Comparison of ENCODE assay signal across 7 cellular contexts in the genomic region with DNA sequence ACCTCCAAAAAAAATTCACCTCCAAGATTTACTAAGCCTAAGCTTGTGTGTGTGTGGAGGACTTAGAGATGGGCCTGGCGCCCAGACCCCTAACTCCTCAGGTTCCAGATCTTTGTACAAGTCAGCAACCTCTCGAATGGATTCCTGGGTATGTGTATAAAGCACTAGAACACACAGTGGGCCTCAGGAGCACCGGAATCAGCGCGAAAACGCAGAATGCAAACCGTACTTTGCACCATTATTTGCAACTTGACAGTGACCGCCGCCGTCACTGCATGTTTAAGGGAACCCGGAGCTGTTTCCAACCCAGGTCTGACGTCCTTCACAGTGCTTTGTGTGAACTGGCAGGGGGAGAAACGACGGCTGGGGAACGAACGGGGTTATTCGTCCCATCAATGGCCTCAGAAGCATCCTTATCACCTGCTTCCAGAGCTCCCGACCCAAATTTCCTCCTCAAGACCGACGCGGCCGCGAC. TPM values are rescaled to one million over a fixed set of nuclear protein-coding genes. Genes with fewer than 3 reads are reported as not detected.
A peak's percentile ranks its signal among the peaks of the same experiment; 100 is the strongest.
DNase-seq lines count a peak whose midpoint lies in the region; ATAC-seq, FAIRE-seq and TF ChIP-seq lines count a peak whose summit lies in the region.

No MANE protein-coding gene starts in this region.

- H2AFZ ChIP-seq in keratinocyte (ENCODE audit: control insufficient read depth, low read length), result peak overlapping the region; percentile 83

- peaks cover 52% of the 10 kb centered on the region for H3K9me3 ChIP-seq in HUES48 (ENCODE audit: control insufficient read depth, insufficient read depth, low read length)
- peaks cover 16% of the 10 kb centered on the region for H3K9me3 ChIP-seq in keratinocyte (ENCODE audit: control insufficient read depth, low read depth, low read length)
- H3K9me3 ChIP-seq in stomach smooth muscle (ENCODE audit: control insufficient read depth in 2 of 2, low read length in 2 of 2), result peaks cover 18 to 23% of the 10 kb centered on the region in 2 donors

- in situ Hi-C loops in astrocyte of the spinal cord (cut with HindIII; ENCODE audit: low sequenced_read_pairs), result no loop called here

- H3K27ac ChIP-seq in HUES48 (ENCODE audit: low read depth, low read length), result peak overlapping the region; percentile 91
- peak overlapping the region; percentile 82 for H3K27ac ChIP-seq in keratinocyte (ENCODE audit: control insufficient read depth, insufficient read depth, low read length)
- H3K27ac ChIP-seq in stomach smooth muscle (ENCODE audit: low read length), result peak overlapping the region; percentile 71

- no peaks in the 10 kb centered on the region for H3K9me1 ChIP-seq in keratinocyte (ENCODE audit: control insufficient read depth, extremely low read depth, insufficient read depth, low read length)

- TF ChIP-seq POLR2A in GM18505 (IDR thresholded peaks at IDR 0.05; ENCODE audit: borderline replicate concordance, extremely low read depth, insufficient read depth, insufficient read length), result no peak

- H3K4me1 ChIP-seq in HUES48 (ENCODE audit: control insufficient read depth, insufficient read depth, low read length), result peaks cover 5% of the 10 kb centered on the region; the same call in 1 of the 2 replicates
- peaks cover 16% of the 10 kb centered on the region for H3K4me1 ChIP-seq in keratinocyte (ENCODE audit: control insufficient read depth, extremely low read depth, insufficient read depth, low read length)
- peaks cover 24% of the 10 kb centered on the region for H3K4me1 ChIP-seq in stomach smooth muscle (ENCODE audit: control insufficient read depth, insufficient read depth, low read length)

- FAIRE-seq in keratinocyte (lab: Jason Lieb, UNC), result no peak

- ATAC-seq in GM18505 (IDR thresholded peaks at IDR 0.05; ENCODE audit: unreplicated experiment) (peak; percentile 15), HG02970 (IDR thresholded peaks at IDR 0.05; ENCODE audit: low FRiP score, unreplicated experiment) (no peak)

- H3K9ac ChIP-seq in HUES48 (ENCODE audit: low read depth, low read length) (peak overlapping the region; percentile 97), keratinocyte (ENCODE audit: control insufficient read depth, extremely low read depth, insufficient read depth, low read length) (peak overlapping the region; percentile 89), stomach smooth muscle (ENCODE audit: low read length in 2 of 2) (peak overlapping the region; percentile 81 to 95)

- H3K4me3 ChIP-seq in HUES48 (ENCODE audit: low read depth, low read length) (peak overlapping the region; percentile 83), astrocyte of the spinal cord (ENCODE audit: low read depth, low read length) (peak overlapping the region; percentile 82), keratinocyte (ENCODE audit: control insufficient read depth in 2 of 3, extremely low read depth in 1 of 3, insufficient read depth in 2 of 3, low read depth in 1 of 3, low read length in 3 of 3) (peak overlapping the region; percentile 94 to 97 (median 95)), stomach smooth muscle (ENCODE audit: low read length in 2 of 2) (peak overlapping the region; percentile 91 to 94)

- H3K36me3 ChIP-seq in HUES48 (ENCODE audit: control insufficient read depth, insufficient read depth, low read length) (peaks cover 65% of the 10 kb centered on the region), keratinocyte (ENCODE audit: control insufficient read depth in 2 of 2, extremely low read depth in 1 of 2, insufficient read depth in 2 of 2, low read length in 2 of 2) (peaks cover 19 to 30% of the 10 kb centered on the region in 2 experiments), stomach smooth muscle (ENCODE audit: control insufficient read depth in 2 of 2, insufficient read depth in 2 of 2, low read length in 2 of 2) (peaks cover 50 to 53% of the 10 kb centered on the region in 2 donors)

- DNase-seq in astrocyte of the spinal cord (ENCODE audit: low read depth, low spot score) (peak; percentile 17), keratinocyte (ENCODE audit: low read depth, low spot score) (no peak), NCI-H1048 (lab: John Stamatoyannopoulos, UW) (no peak)

- H3K79me2 ChIP-seq in keratinocyte (ENCODE audit: control insufficient read depth, insufficient read depth, low read length), result peaks cover 44% of the 10 kb centered on the region

- dilution Hi-C loops in keratinocyte (cut with MboI; ENCODE audit: extremely low pct_ligation_motif_present, low sequenced_read_pairs), result no loop called here

- H4K20me1 ChIP-seq in keratinocyte (ENCODE audit: control insufficient read depth, extremely low read depth, insufficient read depth, low read length), result no peaks in the 10 kb centered on the region

- H3K27me3 ChIP-seq in HUES48 (ENCODE audit: control insufficient read depth, insufficient read depth, low read length) (no peaks in the 10 kb centered on the region), keratinocyte (ENCODE audit: control insufficient read depth, extremely low read depth, insufficient read depth, low read length) (no peaks in the 10 kb centered on the region), stomach smooth muscle (ENCODE audit: control insufficient read depth in 1 of 2, insufficient read depth in 2 of 2, low read length in 2 of 2) (no peaks in the 10 kb centered on the region)

- H3K4me2 ChIP-seq in keratinocyte (ENCODE audit: control insufficient read depth, extremely low read depth, insufficient read depth, low read depth, low read length), result peak overlapping the region; percentile 98

- TF ChIP-seq CTCF in astrocyte of the spinal cord (IDR thresholded peaks at IDR 0.05; ENCODE audit: low read depth, low read length) (no peak), keratinocyte (optimal IDR thresholded peaks at IDR 0.05 in 1 of 3, IDR thresholded peaks at IDR 0.05 in 1 of 3, conservative IDR thresholded peaks at IDR 0.05 in 1 of 3; ENCODE audit: extremely low read depth in 1 of 3, insufficient read depth in 2 of 3, low read length in 3 of 3) (no peak)

RNA-seq across cellular contexts. Expression of gene ZNF606, which starts 0.7 kb away (rescaled TPM):
- 2.8 to 3.5 TPM (median 3.5 TPM) in 3 replicates for polyA plus RNA-seq in keratinocyte
- polyA plus RNA-seq in keratinocyte (2011; ENCODE audit: low read depth), result 2.4 TPM
- polyA plus RNA-seq in keratinocyte (2011; cell fraction: cytosol; rRNA removed), result 1.2 and 2.1 TPM in 2 replicates
- 10.4 and 10.5 TPM in 2 replicates for polyA plus RNA-seq in keratinocyte (2011; cell fraction: nucleus; rRNA removed)
- polyA plus RNA-seq in keratinocyte (2012; ENCODE audit: low replicate concordance), result 3.0 and 3.7 TPM in 2 replicates
- polyA minus RNA-seq in keratinocyte, result 2.6 to 6.4 TPM (median 5.9 TPM) in 3 replicates
- 4.4 TPM for polyA minus RNA-seq in keratinocyte (2011; cell fraction: cytosol; rRNA and poly(A)+ RNA removed)
- polyA minus RNA-seq in keratinocyte (2011; cell fraction: nucleus; rRNA and poly(A)+ RNA removed), result 9.0 and 12.7 TPM in 2 replicates

RNA-seq across cellular contexts. Expression of gene C19orf18, which starts 27.6 kb away (rescaled TPM):
- 0.24 to 0.59 TPM (median 0.48 TPM) in 3 replicates for polyA plus RNA-seq in keratinocyte
- 4.0 TPM for polyA plus RNA-seq in keratinocyte (2011; ENCODE audit: low read depth)
- 0.31 and 0.56 TPM in 2 replicates for polyA plus RNA-seq in keratinocyte (2011; cell fraction: cytosol; rRNA removed)
- 2.3 and 2.9 TPM in 2 replicates for polyA plus RNA-seq in keratinocyte (2011; cell fraction: nucleus; rRNA removed)
- 0.55 and 1.7 TPM in 2 replicates for polyA plus RNA-seq in keratinocyte (2012; ENCODE audit: low replicate concordance)
- polyA minus RNA-seq in keratinocyte, result 0.48 TPM in 1 of 3 replicates, not detected in the others
- polyA minus RNA-seq in keratinocyte (2011; cell fraction: cytosol; rRNA and poly(A)+ RNA removed), result not detected
- 0.70 and 1.3 TPM in 2 replicates for polyA minus RNA-seq in keratinocyte (2011; cell fraction: nucleus; rRNA and poly(A)+ RNA removed)

RNA-seq across cellular contexts. Expression of gene ZSCAN1, which starts 31.9 kb away (rescaled TPM):
- not detected in 3 replicates for polyA plus RNA-seq in keratinocyte
- polyA plus RNA-seq in keratinocyte (2011; ENCODE audit: low read depth), result not detected
- not detected in 2 replicates for polyA plus RNA-seq in keratinocyte (2011; cell fraction: cytosol; rRNA removed)
- polyA plus RNA-seq in keratinocyte (2011; cell fraction: nucleus; rRNA removed), result not detected in 2 replicates
- polyA plus RNA-seq in keratinocyte (2012; ENCODE audit: low replicate concordance), result not detected in 2 replicates
- polyA minus RNA-seq in keratinocyte, result not detected in 3 replicates
- not detected for polyA minus RNA-seq in keratinocyte (2011; cell fraction: cytosol; rRNA and poly(A)+ RNA removed)
- polyA minus RNA-seq in keratinocyte (2011; cell fraction: nucleus; rRNA and poly(A)+ RNA removed), result not detected in 2 replicates

RNA-seq across cellular contexts. Expression of gene ZNF256, which starts 54.4 kb away (rescaled TPM):
- 3.7 to 5.3 TPM (median 5.3 TPM) in 3 replicates for polyA plus RNA-seq in keratinocyte
- polyA plus RNA-seq in keratinocyte (2011; ENCODE audit: low read depth), result 2.3 TPM
- 2.1 and 4.1 TPM in 2 replicates for polyA plus RNA-seq in keratinocyte (2011; cell fraction: cytosol; rRNA removed)
- 10.5 and 11.8 TPM in 2 replicates for polyA plus RNA-seq in keratinocyte (2011; cell fraction: nucleus; rRNA removed)
- 3.5 and 5.0 TPM in 2 replicates for polyA plus RNA-seq in keratinocyte (2012; ENCODE audit: low replicate concordance)
- polyA minus RNA-seq in keratinocyte, result 1.9 to 7.3 TPM (median 6.2 TPM) in 3 replicates
- 6.5 TPM for polyA minus RNA-seq in keratinocyte (2011; cell fraction: cytosol; rRNA and poly(A)+ RNA removed)
- 6.0 and 11.3 TPM in 2 replicates for polyA minus RNA-seq in keratinocyte (2011; cell fraction: nucleus; rRNA and poly(A)+ RNA removed)

RNA-seq across cellular contexts. Expression of gene ZNF135, which starts 57.1 kb away (rescaled TPM):
- 2.7 to 6.7 TPM (median 3.4 TPM) in 3 replicates for polyA plus RNA-seq in keratinocyte
- 0.95 TPM for polyA plus RNA-seq in keratinocyte (2011; ENCODE audit: low read depth)
- 3.6 and 4.1 TPM in 2 replicates for polyA plus RNA-seq in keratinocyte (2011; cell fraction: cytosol; rRNA removed)
- 11.4 and 11.7 TPM in 2 replicates for polyA plus RNA-seq in keratinocyte (2011; cell fraction: nucleus; rRNA removed)
- polyA plus RNA-seq in keratinocyte (2012; ENCODE audit: low replicate concordance), result 1.1 and 1.6 TPM in 2 replicates
- 0.52 to 7.6 TPM (median 4.3 TPM) in 3 replicates for polyA minus RNA-seq in keratinocyte
- polyA minus RNA-seq in keratinocyte (2011; cell fraction: cytosol; rRNA and poly(A)+ RNA removed), result 2.9 TPM
- 2.6 and 4.6 TPM in 2 replicates for polyA minus RNA-seq in keratinocyte (2011; cell fraction: nucleus; rRNA and poly(A)+ RNA removed)
